ENCODE assay signal across 16 cellular contexts in genomic region chr1:209305221-209305954, GRCh38.
DNase-seq lines count a peak whose midpoint lies in the region; ATAC-seq and TF ChIP-seq lines count a peak whose summit lies in the region.
"Had no signal": no experiment of that assay in that cellular context is flagged by ENCODE, and none has a peak within 500 bp of the region (broad histone marks: within the 10 kb centered on the region; RNA-seq: fewer than 3 reads in every experiment).

No MANE protein-coding gene starts in this region.

- CTCF ChIA-PET in WTC11 (lab: Charles Lee): interaction anchor here (0.6 to 1.1 kb wide), 4 partner anchors 15 to 184 kb away, joined by 3 to 4 read pairs (median 3); no protein-coding TSS in a partner anchor

- ATAC-seq in activated naive CD4-positive, alpha-beta T cell treated with anti-CD3 and anti-CD28 coated beads, Interleukin-2, amount 50 U/mL, for 72 hours: no peak
- ATAC-seq in WTC11 (peak; percentile 48; the same call in 1 of the 2 replicates), esophagus mucosa (no peak), aorta (ENCODE audit: low FRiP score) (no peak)
- ATAC-seq: CD8-positive, alpha-beta T cell had no signal

- TF ChIP-seq CTCF in WTC11 (IDR thresholded peaks at IDR 0.05) (no peak), neural crest cell (conservative IDR thresholded peaks at IDR 0.05) (no peak), prostate gland (IDR thresholded peaks at IDR 0.05) (no peak)

- intact Hi-C loops in aorta (cut with DNase I): no loop called here
- intact Hi-C loops in prostate gland (cut with DNase I): no loop called here

- H3K4me3 ChIP-seq in aorta (ENCODE audit: low read length in 2 of 2) (no peak overlapping the region), prostate gland (no peak overlapping the region)
- H3K4me3 ChIP-seq: HAP-1 had no signal

- no peaks in the 10 kb centered on the region for H3K27me3 ChIP-seq in aorta (ENCODE audit: control insufficient read depth in 1 of 2, insufficient read depth in 2 of 2, low read length in 1 of 2)
- H3K27me3 ChIP-seq in prostate gland (replicated peaks; ENCODE audit: insufficient read depth): no peaks in the 10 kb centered on the region

- peak overlapping the region; percentile 2 for H3K27ac Mint-ChIP-seq in activated naive CD4-positive, alpha-beta T cell treated with anti-CD3 and anti-CD28 coated beads, Interleukin-2, amount 50 U/mL, for 24 hours
- no peak overlapping the region for H3K27ac Mint-ChIP-seq in activated naive CD4-positive, alpha-beta T cell treated with anti-CD3 and anti-CD28 coated beads, Interleukin-2, amount 50 U/mL, for 72 hours
- H3K27ac Mint-ChIP-seq in WTC11 (no peak overlapping the region), neural crest cell (ENCODE audit: unreplicated experiment) (peak overlapping the region; percentile 16)
- H3K27ac Mint-ChIP-seq: CD14-positive monocyte; CD8-positive, alpha-beta T cell had no signal

- H3K4me1 ChIP-seq in aorta (ENCODE audit: control insufficient read depth in 1 of 2, insufficient read depth in 2 of 2, low read length in 2 of 2) (no peaks in the 10 kb centered on the region), prostate gland (replicated peaks) (no peaks in the 10 kb centered on the region)
- H3K4me1 ChIP-seq: HAP-1 had no signal

- H3K36me3 Mint-ChIP-seq in activated naive CD4-positive, alpha-beta T cell treated with anti-CD3 and anti-CD28 coated beads, Interleukin-2, amount 50 U/mL, for 24 hours: no peaks in the 10 kb centered on the region
- no peaks in the 10 kb centered on the region for H3K36me3 Mint-ChIP-seq in activated naive CD4-positive, alpha-beta T cell treated with anti-CD3 and anti-CD28 coated beads, Interleukin-2, amount 50 U/mL, for 72 hours
- H3K36me3 Mint-ChIP-seq in WTC11 (no peaks in the 10 kb centered on the region), neural crest cell (ENCODE audit: low read depth) (no peaks in the 10 kb centered on the region)
- H3K36me3 Mint-ChIP-seq: CD14-positive monocyte; CD8-positive, alpha-beta T cell had no signal

- no peak overlapping the region for H3K4me3 Mint-ChIP-seq in activated naive CD4-positive, alpha-beta T cell treated with anti-CD3 and anti-CD28 coated beads, Interleukin-2, amount 50 U/mL, for 24 hours
- H3K4me3 Mint-ChIP-seq in WTC11 (no peak overlapping the region), neural crest cell (no peak overlapping the region)
- H3K4me3 Mint-ChIP-seq: CD14-positive monocyte; CD8-positive, alpha-beta T cell had no signal

- POLR2A ChIA-PET in WTC11 (lab: Charles Lee): no interaction called here

- no peak for TF ChIP-seq POLR2A in prostate gland (IDR thresholded peaks at IDR 0.05)

- DNase-seq in activated naive CD4-positive, alpha-beta T cell treated with anti-CD3 and anti-CD28 coated beads, Interleukin-2, amount 50 U/mL, for 72 hours (ENCODE audit: low spot score in 2 of 2): no peak
- DNase-seq in WTC11 (ENCODE audit: low spot score) (no peak), neural crest cell (ENCODE audit: low read depth, low spot score) (no peak), aorta (no peak), prostate gland (ENCODE audit: low spot score) (no peak)
- DNase-seq: CD8-positive, alpha-beta T cell; COR-L47; DMS153; DMS79 treated with DMSO at 0.1 percent for 48 hours; EL; GDM1 had no signal

- H3K9me3 ChIP-seq in aorta (ENCODE audit: control insufficient read depth, low read length) (peaks cover 1% of the 10 kb centered on the region), prostate gland (no peaks in the 10 kb centered on the region)
- H3K9me3 ChIP-seq: HAP-1 had no signal

- 69 to 82% methylated on average over 4 of the region's 4 CpGs for WGBS in aorta, 2 donors
- 75% methylated on average over 4 of the region's 4 CpGs for WGBS in prostate gland

- H3K27ac ChIP-seq in aorta (ENCODE audit: low read depth in 1 of 2, low read length in 2 of 2) (no peak overlapping the region), prostate gland (no peak overlapping the region)
- H3K27ac ChIP-seq: 22Rv1 had no signal

- no peaks in the 10 kb centered on the region for H3K9me3 Mint-ChIP-seq in activated naive CD4-positive, alpha-beta T cell treated with anti-CD3 and anti-CD28 coated beads, Interleukin-2, amount 50 U/mL, for 24 hours
- H3K9me3 Mint-ChIP-seq in activated naive CD4-positive, alpha-beta T cell treated with anti-CD3 and anti-CD28 coated beads, Interleukin-2, amount 50 U/mL, for 72 hours: no peaks in the 10 kb centered on the region
- H3K9me3 Mint-ChIP-seq in WTC11 (no peaks in the 10 kb centered on the region), neural crest cell (peaks cover 3% of the 10 kb centered on the region)
- H3K9me3 Mint-ChIP-seq: CD8-positive, alpha-beta T cell had no signal

- H3K4me1 Mint-ChIP-seq in activated naive CD4-positive, alpha-beta T cell treated with anti-CD3 and anti-CD28 coated beads, Interleukin-2, amount 50 U/mL, for 24 hours: no peaks in the 10 kb centered on the region
- peaks cover 16% of the 10 kb centered on the region for H3K4me1 Mint-ChIP-seq in WTC11
- peaks cover 9% of the 10 kb centered on the region for H3K4me1 Mint-ChIP-seq in neural crest cell

- H3K27me3 Mint-ChIP-seq in activated naive CD4-positive, alpha-beta T cell treated with anti-CD3 and anti-CD28 coated beads, Interleukin-2, amount 50 U/mL, for 24 hours: peaks cover 21% of the 10 kb centered on the region
- H3K27me3 Mint-ChIP-seq in WTC11 (ENCODE audit: low read depth): no peaks in the 10 kb centered on the region
- peaks cover 3% of the 10 kb centered on the region for H3K27me3 Mint-ChIP-seq in neural crest cell (ENCODE audit: low read depth)

- H3K36me3 ChIP-seq in aorta (ENCODE audit: control insufficient read depth in 1 of 2, insufficient read depth in 2 of 2, low read length in 1 of 2) (no peaks in the 10 kb centered on the region), prostate gland (no peaks in the 10 kb centered on the region)
- H3K36me3 ChIP-seq: HAP-1 had no signal

TF ChIP-seq in WTC11, 78 proteins besides CTCF, POLR2A, EP300 and RAD21 (continues in another document):
- TF ChIP-seq, protein P1, sequence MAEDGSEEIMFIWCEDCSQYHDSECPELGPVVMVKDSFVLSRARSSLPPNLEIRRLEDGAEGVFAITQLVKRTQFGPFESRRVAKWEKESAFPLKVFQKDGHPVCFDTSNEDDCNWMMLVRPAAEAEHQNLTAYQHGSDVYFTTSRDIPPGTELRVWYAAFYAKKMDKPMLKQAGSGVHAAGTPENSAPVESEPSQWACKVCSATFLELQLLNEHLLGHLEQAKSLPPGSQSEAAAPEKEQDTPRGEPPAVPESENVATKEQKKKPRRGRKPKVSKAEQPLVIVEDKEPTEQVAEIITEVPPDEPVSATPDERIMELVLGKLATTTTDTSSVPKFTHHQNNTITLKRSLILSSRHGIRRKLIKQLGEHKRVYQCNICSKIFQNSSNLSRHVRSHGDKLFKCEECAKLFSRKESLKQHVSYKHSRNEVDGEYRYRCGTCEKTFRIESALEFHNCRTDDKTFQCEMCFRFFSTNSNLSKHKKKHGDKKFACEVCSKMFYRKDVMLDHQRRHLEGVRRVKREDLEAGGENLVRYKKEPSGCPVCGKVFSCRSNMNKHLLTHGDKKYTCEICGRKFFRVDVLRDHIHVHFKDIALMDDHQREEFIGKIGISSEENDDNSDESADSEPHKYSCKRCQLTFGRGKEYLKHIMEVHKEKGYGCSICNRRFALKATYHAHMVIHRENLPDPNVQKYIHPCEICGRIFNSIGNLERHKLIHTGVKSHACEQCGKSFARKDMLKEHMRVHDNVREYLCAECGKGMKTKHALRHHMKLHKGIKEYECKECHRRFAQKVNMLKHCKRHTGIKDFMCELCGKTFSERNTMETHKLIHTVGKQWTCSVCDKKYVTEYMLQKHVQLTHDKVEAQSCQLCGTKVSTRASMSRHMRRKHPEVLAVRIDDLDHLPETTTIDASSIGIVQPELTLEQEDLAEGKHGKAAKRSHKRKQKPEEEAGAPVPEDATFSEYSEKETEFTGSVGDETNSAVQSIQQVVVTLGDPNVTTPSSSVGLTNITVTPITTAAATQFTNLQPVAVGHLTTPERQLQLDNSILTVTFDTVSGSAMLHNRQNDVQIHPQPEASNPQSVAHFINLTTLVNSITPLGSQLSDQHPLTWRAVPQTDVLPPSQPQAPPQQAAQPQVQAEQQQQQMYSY (CRISPR knock-in tag; IDR thresholded peaks at IDR 0.05): no peak
- TF ChIP-seq, protein P2, sequence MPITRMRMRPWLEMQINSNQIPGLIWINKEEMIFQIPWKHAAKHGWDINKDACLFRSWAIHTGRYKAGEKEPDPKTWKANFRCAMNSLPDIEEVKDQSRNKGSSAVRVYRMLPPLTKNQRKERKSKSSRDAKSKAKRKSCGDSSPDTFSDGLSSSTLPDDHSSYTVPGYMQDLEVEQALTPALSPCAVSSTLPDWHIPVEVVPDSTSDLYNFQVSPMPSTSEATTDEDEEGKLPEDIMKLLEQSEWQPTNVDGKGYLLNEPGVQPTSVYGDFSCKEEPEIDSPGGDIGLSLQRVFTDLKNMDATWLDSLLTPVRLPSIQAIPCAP (CRISPR knock-in tag; IDR thresholded peaks at IDR 0.05): no peak
- TF ChIP-seq MAX (CRISPR knock-in tag; IDR thresholded peaks at IDR 0.05) (no peak), TCF7 (CRISPR knock-in tag; IDR thresholded peaks at IDR 0.05; ENCODE audit: low read depth) (no peak), FOXP4 (CRISPR knock-in tag; IDR thresholded peaks at IDR 0.05) (no peak), NR2C2 (CRISPR knock-in tag; IDR thresholded peaks at IDR 0.05) (no peak), RORB (CRISPR knock-in tag; IDR thresholded peaks at IDR 0.05) (no peak), TEAD1 (CRISPR knock-in tag; IDR thresholded peaks at IDR 0.05) (no peak)

Comparison
In these comparisons a context has a peak if more than half of its experiments do, and no peak if none do; other contexts are left out.
1. H3K27ac Mint-ChIP-seq: peak in activated naive CD4-positive, alpha-beta T cell treated with anti-CD3 and anti-CD28 coated beads, Interleukin-2, amount 50 U/mL, for 24 hours (single experiment) and neural crest cell (single experiment); none in activated naive CD4-positive, alpha-beta T cell treated with anti-CD3 and anti-CD28 coated beads, Interleukin-2, amount 50 U/mL, for 72 hours (0 of 2) and WTC11 (single experiment).